Comparison of ENCODE assay signal across 18 cellular contexts in genomic region chr19:40235238-40236025, GRCh38. TPM values are rescaled to one million over a fixed set of nuclear protein-coding genes. Genes with fewer than 3 reads are reported as not detected.
DNase-seq lines count a peak whose midpoint lies in the region; TF ChIP-seq lines count a peak whose summit lies in the region.
"Had no signal": no experiment of that assay in that cellular context is flagged by ENCODE, and none has a peak within 500 bp of the region (broad histone marks: within the 10 kb centered on the region; RNA-seq: fewer than 3 reads in every experiment).

No MANE protein-coding gene starts in this region.

- POLR2A ChIA-PET in AG04449 (lab: Yijun Ruan, JAX), result no interaction called here

- H3K4me1 ChIP-seq in prostate gland (replicated peaks), result no peaks in the 10 kb centered on the region

- no peak for TF ChIP-seq POLR2A in prostate gland (IDR thresholded peaks at IDR 0.05)

- H3K36me3 ChIP-seq in WERI-Rb-1, result peaks cover 51% of the 10 kb centered on the region
- H3K36me3 ChIP-seq in prostate gland, result peaks cover 8 to 11% of the 10 kb centered on the region in 2 donors

- CTCF ChIA-PET in AG04449 (lab: Yijun Ruan, JAX), result interaction anchor here (0.6 to 0.7 kb wide), 2 partner anchors 35 to 61 kb away, joined by 3 read pairs; no protein-coding TSS in a partner anchor

- DNase-seq in AG04449 (ENCODE audit: low read depth, low spot score) (no peak), GM13977 (ENCODE audit: low spot score) (no peak), WERI-Rb-1 (no peak), islet precursor cell (peak; percentile 56), NCI-H1436 (lab: John Stamatoyannopoulos, UW) (no peak), dermis blood vessel endothelial cell (no peak), prostate gland (ENCODE audit: low spot score) (no peak), HPDE6-E6E7 (ENCODE audit: extremely low spot score) (no peak)
- DNase-seq: activated CD4-positive, alpha-beta T cell treated with anti-CD3 and anti-CD28 coated beads for 48 hours; amniotic stem cell; NCI-H1092 treated with DMSO at 0.1 percent for 48 hours; NCI-H2227 treated with DMSO at 0.1 percent for 48 hours; retina; stimulated activated CD4-positive, alpha-beta T cell treated with anti-CD3 and anti-CD28 coated beads, Interleukin-2, amount 100 ng/mL, for 48 hours had no signal

- H3K27ac ChIP-seq in WERI-Rb-1 (no peak overlapping the region), prostate gland (no peak overlapping the region)
- H3K27ac ChIP-seq: upper lobe of right lung had no signal

- no peak overlapping the region for H3K4me3 ChIP-seq in AG04449 (ENCODE audit: low read depth, low read length)
- no peak overlapping the region for H3K4me3 ChIP-seq in WERI-Rb-1 (ENCODE audit: low read depth, low read length)
- H3K4me3 ChIP-seq in prostate gland, result no peak overlapping the region
- H3K4me3 ChIP-seq: upper lobe of right lung had no signal

- 87% methylated on average over 30 of the region's 30 CpGs for WGBS in prostate gland

- TF ChIP-seq CTCF in AG04449 (IDR thresholded peaks at IDR 0.05; ENCODE audit: insufficient read depth, low read length, missing control alignments), result peak; percentile 23
- peak; percentile 25 for TF ChIP-seq CTCF in GM13977 (IDR thresholded peaks at IDR 0.05; ENCODE audit: extremely low read depth, insufficient read depth, missing control alignments)
- TF ChIP-seq CTCF in WERI-Rb-1 (IDR thresholded peaks at IDR 0.05; ENCODE audit: low read depth, low read length), result peak; percentile 58
- no peak for TF ChIP-seq CTCF in prostate gland (IDR thresholded peaks at IDR 0.05)

- H3K9me3 ChIP-seq in WERI-Rb-1 (ENCODE audit: severe bottlenecking) (no peaks in the 10 kb centered on the region), prostate gland (no peaks in the 10 kb centered on the region)
- H3K9me3 ChIP-seq: upper lobe of right lung had no signal

- no peaks in the 10 kb centered on the region for H3K27me3 ChIP-seq in WERI-Rb-1 (ENCODE audit: insufficient read depth, low read depth, severe bottlenecking)
- no peaks in the 10 kb centered on the region for H3K27me3 ChIP-seq in prostate gland (replicated peaks; ENCODE audit: insufficient read depth)
- H3K27me3 ChIP-seq: upper lobe of right lung had no signal

- intact Hi-C loops in prostate gland (cut with DNase I), result no loop called here

- in situ Hi-C loops in GM13977 (cut with MboI; ENCODE audit: low pct_unique_long_range_greater_than_20kb, low sequenced_read_pairs, unreplicated experiment), result no loop called here

RNA-seq across cellular contexts. Expression of gene CCNP, which starts 8.9 kb away (rescaled TPM):
- total RNA-seq in dermis blood vessel endothelial cell, result 0.09 and 0.34 TPM in 2 replicates
- under 1 TPM; 0.82 to 0.85 TPM for total RNA-seq in prostate gland
- total RNA-seq: dermis microvascular lymphatic vessel endothelial cell, myocyte, upper lobe of right lung had no signal

RNA-seq across cellular contexts. Expression of gene TTC9B, which starts 17.2 kb away (rescaled TPM):
- not detected in 2 replicates for total RNA-seq in dermis blood vessel endothelial cell
- total RNA-seq in prostate gland, result not detected
- total RNA-seq: dermis microvascular lymphatic vessel endothelial cell; myocyte; T-helper 1 cell treated with Interleukin-12 subunit alpha and Interleukin-12 subunit beta and Interleukin-4 antibody, amounts not matched to agents 30 ng/mL and 1 ng/mL, for 36 hours; upper lobe of right lung had no signal

RNA-seq across cellular contexts. Expression of gene MAP3K10, which starts 44.2 kb away (rescaled TPM):
- 6.5 and 8.8 TPM in 2 replicates for total RNA-seq in dermis blood vessel endothelial cell
- total RNA-seq in prostate gland, result 10 to 100 TPM; 10.5 to 23.8 TPM

RNA-seq across cellular contexts. Expression of gene AKT2, which starts 49.7 kb away (rescaled TPM):
- total RNA-seq in dermis blood vessel endothelial cell (37.3 and 45.8 TPM in 2 replicates), prostate gland (100 to 1,000 TPM in 1 of 2 donors, 10 to 100 TPM in 1; 95.3 to 171 TPM)

Comparison
In these comparisons a context has a peak if more than half of its experiments do, and no peak if none do; other contexts are left out.
1. CTCF ChIP-seq: peak in AG04449 (single experiment), GM13977 (single experiment) and WERI-Rb-1 (single experiment); none in prostate gland (0 of 4).